In the genomic region with DNA sequence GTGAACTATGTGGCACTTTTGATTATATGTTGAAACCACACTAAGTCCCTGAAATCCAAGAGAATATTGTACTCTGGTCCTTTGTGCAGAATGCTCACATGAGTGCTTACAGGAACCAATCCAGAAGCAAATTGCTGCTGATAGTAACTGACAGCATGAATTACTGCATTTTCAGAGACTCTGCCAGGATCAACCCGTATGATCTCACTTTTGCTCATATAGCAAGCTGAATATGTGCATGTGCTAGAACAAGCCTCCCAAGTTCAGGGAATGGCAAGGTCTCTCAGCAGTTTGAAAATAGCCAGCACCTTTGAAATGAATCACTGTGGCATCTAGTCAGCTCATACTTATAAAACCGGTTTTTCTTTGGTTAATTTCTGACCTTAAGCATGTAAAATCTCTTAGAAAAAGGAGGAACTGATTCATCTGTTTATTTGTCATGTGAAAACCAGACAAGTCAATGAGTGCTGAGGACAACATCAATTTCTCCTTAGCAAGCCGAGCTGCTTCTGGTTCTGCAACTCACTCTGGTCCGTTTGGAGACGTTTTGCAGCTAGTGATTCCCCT, we compare ENCODE assay signal across 1 cellular context.
A peak's percentile ranks its signal among the peaks of the same experiment; 100 is the strongest.
TF ChIP-seq lines count a peak whose summit lies in the region.

No MANE protein-coding gene starts in this region.

TF ChIP-seq in GM12878, 131 proteins besides CTCF, POLR2A, EP300 and RAD21 (continued from another document):
- TF ChIP-seq IRF4 (IDR thresholded peaks at IDR 0.05; ENCODE audit: low read depth, low read length) (0 out of 2 replicates have a peak, but pooled peaks have one; percentile 62), MEF2A (IDR thresholded peaks at IDR 0.05; ENCODE audit: insufficient read depth, low read depth, low read length) (peak; percentile 73), MTA2 (IDR thresholded peaks at IDR 0.05; ENCODE audit: low read depth) (peak; percentile 49), GABPA (IDR thresholded peaks at IDR 0.05; ENCODE audit: low read depth) (0 out of 2 replicates have a peak, but pooled peaks have one; percentile 13), SMARCA5 (IDR thresholded peaks at IDR 0.05) (no peak), BCL11A (IDR thresholded peaks at IDR 0.05; ENCODE audit: low read depth, low read length) (peak; percentile 70; the same call in 1 of the 2 replicates), ETV6 (conservative IDR thresholded peaks at IDR 0.05 in 1 of 2, IDR thresholded peaks at IDR 0.05 in 1 of 2; ENCODE audit: borderline replicate concordance in 1 of 2, low read depth in 1 of 2) (peak in 1 of 2 experiments; percentile 51; a peak in 1 of 4 replicates), JUNB (IDR thresholded peaks at IDR 0.05) (peak; percentile 90), FOXM1 (IDR thresholded peaks at IDR 0.05; ENCODE audit: low read depth, low read length) (peak; percentile 86), SP1 (IDR thresholded peaks at IDR 0.05; ENCODE audit: low read depth, low read length) (no peak), JUND (IDR thresholded peaks at IDR 0.05; ENCODE audit: low read depth, low read length) (no peak), CREM (IDR thresholded peaks at IDR 0.05; ENCODE audit: low read depth) (peak; percentile 65; the same call in 1 of the 2 replicates), RUNX3 (IDR thresholded peaks at IDR 0.05; ENCODE audit: low read length) (peak; percentile 90), TCF3 (IDR thresholded peaks at IDR 0.05; ENCODE audit: borderline replicate concordance, insufficient read depth, low read depth, low read length) (no peak), EED (IDR thresholded peaks at IDR 0.05; ENCODE audit: low read depth) (peak; percentile 77), TARDBP (IDR thresholded peaks at IDR 0.05; ENCODE audit: borderline replicate concordance) (no peak)
- TF ChIP-seq, protein P1, sequence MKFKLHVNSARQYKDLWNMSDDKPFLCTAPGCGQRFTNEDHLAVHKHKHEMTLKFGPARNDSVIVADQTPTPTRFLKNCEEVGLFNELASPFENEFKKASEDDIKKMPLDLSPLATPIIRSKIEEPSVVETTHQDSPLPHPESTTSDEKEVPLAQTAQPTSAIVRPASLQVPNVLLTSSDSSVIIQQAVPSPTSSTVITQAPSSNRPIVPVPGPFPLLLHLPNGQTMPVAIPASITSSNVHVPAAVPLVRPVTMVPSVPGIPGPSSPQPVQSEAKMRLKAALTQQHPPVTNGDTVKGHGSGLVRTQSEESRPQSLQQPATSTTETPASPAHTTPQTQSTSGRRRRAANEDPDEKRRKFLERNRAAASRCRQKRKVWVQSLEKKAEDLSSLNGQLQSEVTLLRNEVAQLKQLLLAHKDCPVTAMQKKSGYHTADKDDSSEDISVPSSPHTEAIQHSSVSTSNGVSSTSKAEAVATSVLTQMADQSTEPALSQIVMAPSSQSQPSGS (IDR thresholded peaks at IDR 0.05; ENCODE audit: low read length), result peak; percentile 86
